Comparison of ENCODE assay signal across 11 cellular contexts in genomic region chr4:1187182-1187581, GRCh38. TPM values are rescaled to one million over a fixed set of nuclear protein-coding genes. Genes with fewer than 3 reads are reported as not detected.
DNase-seq lines count a peak whose midpoint lies in the region; ATAC-seq and TF ChIP-seq lines count a peak whose summit lies in the region.
"Had no signal": no experiment of that assay in that cellular context is flagged by ENCODE, and none has a peak within 500 bp of the region (broad histone marks: within the 10 kb centered on the region; RNA-seq: fewer than 3 reads in every experiment).

No MANE protein-coding gene starts in this region.

- no peak overlapping the region for H3K4me3 ChIP-seq in osteoblast (ENCODE audit: insufficient read depth, low read length)
- H3K4me3 ChIP-seq: A549 had no signal

- peak overlapping the region; percentile 5 for H3K27ac Mint-ChIP-seq in activated CD4-positive, alpha-beta memory T cell treated with anti-CD3 and anti-CD28 coated beads, Interleukin-2, amount 10 ng/mL, durations not matched to agents 7 days and 5 days
- H3K27ac Mint-ChIP-seq: nephron had no signal

- peaks cover 35% of the 10 kb centered on the region for H3K4me1 Mint-ChIP-seq in activated CD4-positive, alpha-beta memory T cell treated with anti-CD3 and anti-CD28 coated beads, Interleukin-2, amount 10 ng/mL, durations not matched to agents 7 days and 5 days

- H3K36me3 Mint-ChIP-seq in activated CD4-positive, alpha-beta memory T cell treated with anti-CD3 and anti-CD28 coated beads, Interleukin-2, amount 10 ng/mL, durations not matched to agents 7 days and 5 days (ENCODE audit: low read depth) = peaks cover 5% of the 10 kb centered on the region

- POLR2A ChIA-PET in activated CD4-positive, alpha-beta memory T cell treated with anti-CD3 and anti-CD28 coated beads, Interleukin-2, amount 10 ng/mL, durations not matched to agents 7 days and 5 days (lab: Charles Lee) = interaction anchor here (0.8 to 1.0 kb wide), 3 partner anchors 30 to 63 kb away, joined by 3 to 4 read pairs (median 3); no protein-coding TSS in a partner anchor

- no peaks in the 10 kb centered on the region for H4K20me1 ChIP-seq in osteoblast (ENCODE audit: insufficient read depth, low read length)

- H3K4me1 ChIP-seq in osteoblast (ENCODE audit: insufficient read depth, low read length) = peaks cover 14% of the 10 kb centered on the region

- H3K27ac ChIP-seq in osteoblast (ENCODE audit: low read depth, low read length) = no peak overlapping the region
- H3K27ac ChIP-seq: A549 had no signal

- peak; percentile 96 to 99 for ATAC-seq in activated CD4-positive, CD25-positive, alpha-beta regulatory T cell treated with anti-CD3 and anti-CD28 coated beads, Interleukin-2, amount 50 U/mL, for 24 hours
- ATAC-seq in HG02885 (IDR thresholded peaks at IDR 0.05; ENCODE audit: poor library complexity, unreplicated experiment) (peak; percentile 70), GM21717 (IDR thresholded peaks at IDR 0.05; ENCODE audit: unreplicated experiment) (no peak)
- ATAC-seq: A549 had no signal

- H3K27me3 ChIP-seq in osteoblast (ENCODE audit: insufficient read depth, low read length) = no peaks in the 10 kb centered on the region

- H3K9me3 ChIP-seq in osteoblast (ENCODE audit: low read depth, low read length) = no peaks in the 10 kb centered on the region

- no peak for DNase-seq in activated CD4-positive, CD25-positive, alpha-beta regulatory T cell (lab: John Stamatoyannopoulos, UW)
- peak; percentile 58 for DNase-seq in activated CD4-positive, alpha-beta memory T cell treated with anti-CD3 and anti-CD28 coated beads, Interleukin-2, amount 10 ng/mL, durations not matched to agents 7 days and 5 days
- DNase-seq in osteoblast (ENCODE audit: insufficient read length, low spot score, missing footprints) = peak; percentile 14
- no peak for DNase-seq in NCI-H2171 treated with DMSO at 0.1 percent for 48 hours (lab: John Stamatoyannopoulos, UW)
- no peak for DNase-seq in effector CD4-positive, alpha-beta T cell
- DNase-seq: glutamatergic neuron had no signal

- H3K27me3 Mint-ChIP-seq in activated CD4-positive, alpha-beta memory T cell treated with anti-CD3 and anti-CD28 coated beads, Interleukin-2, amount 10 ng/mL, durations not matched to agents 7 days and 5 days = peaks cover 6% of the 10 kb centered on the region

- no peaks in the 10 kb centered on the region for H3K36me3 ChIP-seq in osteoblast (ENCODE audit: insufficient read depth, low read length)

- CTCF ChIA-PET in activated CD4-positive, alpha-beta memory T cell treated with anti-CD3 and anti-CD28 coated beads, Interleukin-2, amount 10 ng/mL, durations not matched to agents 7 days and 5 days (lab: Charles Lee) = interaction anchor here (1.1 to 2.0 kb wide), 5 partner anchors 15 to 81 kb away, joined by 3 to 5 read pairs (median 3); no protein-coding TSS in a partner anchor

- H3K4me3 Mint-ChIP-seq in activated CD4-positive, alpha-beta memory T cell treated with anti-CD3 and anti-CD28 coated beads, Interleukin-2, amount 10 ng/mL, durations not matched to agents 7 days and 5 days = no peak overlapping the region
- H3K4me3 Mint-ChIP-seq: nephron had no signal

- no peak overlapping the region for H2AFZ ChIP-seq in osteoblast (ENCODE audit: low read length)

- no peaks in the 10 kb centered on the region for H3K79me2 ChIP-seq in osteoblast (ENCODE audit: insufficient read depth, low read length)

- no peak overlapping the region for H3K4me2 ChIP-seq in osteoblast (ENCODE audit: insufficient read depth, low read length)
- H3K4me2 ChIP-seq: A549 had no signal

- peaks cover 4% of the 10 kb centered on the region for H3K9me3 Mint-ChIP-seq in activated CD4-positive, alpha-beta memory T cell treated with anti-CD3 and anti-CD28 coated beads, Interleukin-2, amount 10 ng/mL, durations not matched to agents 7 days and 5 days

- TF ChIP-seq CTCF in osteoblast (IDR thresholded peaks at IDR 0.05; ENCODE audit: extremely low read depth, low read depth, low read length) = no peak

RNA-seq across cellular contexts. Expression of gene SPON2, which starts 14.8 kb away (rescaled TPM):
- 10 to 100 TPM; 22.8 to 24.6 TPM for total RNA-seq in activated CD4-positive, alpha-beta memory T cell treated with anti-CD3 and anti-CD28 coated beads, Interleukin-2, amount 10 ng/mL, durations not matched to agents 7 days and 5 days
- total RNA-seq in osteoblast = 29.8 and 38.7 TPM in 2 replicates

Comparison
In these comparisons a context has a peak if more than half of its experiments do, and no peak if none do; other contexts are left out.
1. DNase-seq: peak in activated CD4-positive, alpha-beta memory T cell treated with anti-CD3 and anti-CD28 coated beads, Interleukin-2, amount 10 ng/mL, durations not matched to agents 7 days and 5 days (single experiment) and osteoblast (single experiment); none in activated CD4-positive, CD25-positive, alpha-beta regulatory T cell (0 of 4), NCI-H2171 treated with DMSO at 0.1 percent for 48 hours (single experiment) and effector CD4-positive, alpha-beta T cell (single experiment).